ENCODE assay signal across 1 cellular context in genomic region chr5:140690941-140691924, GRCh38.
TF ChIP-seq lines count a peak whose summit lies in the region.

TSS of gene HARS1 (minus strand) at chr5:140691370. CDS start at chr5:140691304, 66 bp downstream.
TSS of gene HARS2 (plus strand) at chr5:140691455. CDS start at chr5:140691649, 194 bp downstream.

TF ChIP-seq in HepG2, 621 proteins besides CTCF, POLR2A, EP300 and RAD21 (continued from another document and continues in another):
- TF ChIP-seq GPBP1L1 (CRISPR knock-in tag; IDR thresholded peaks at IDR 0.05) (no peak), ZNF605 (CRISPR knock-in tag; IDR thresholded peaks at IDR 0.05) (peak; percentile 80), MNT (IDR thresholded peaks at IDR 0.05) (peak; percentile 47), SRSF4 (IDR thresholded peaks at IDR 0.05; ENCODE audit: low read depth, low read length, poor library complexity, severe bottlenecking) (no peak), NKX3-1 (CRISPR knock-in tag; IDR thresholded peaks at IDR 0.05) (peak; percentile 82), RFX3 (CRISPR knock-in tag; IDR thresholded peaks at IDR 0.05) (no peak), ZNF569 (CRISPR knock-in tag; IDR thresholded peaks at IDR 0.05; ENCODE audit: borderline replicate concordance) (no peak; the same call in 1 of the 2 replicates), CEBPG (CRISPR knock-in tag; IDR thresholded peaks at IDR 0.05) (peak; percentile 47), ADNP (CRISPR knock-in tag; IDR thresholded peaks at IDR 0.05) (no peak), FUBP1 (CRISPR knock-in tag; IDR thresholded peaks at IDR 0.05; ENCODE audit: borderline replicate concordance) (no peak), NONO (IDR thresholded peaks at IDR 0.05) (no peak), NONO (CRISPR knock-in tag; conservative IDR thresholded peaks at IDR 0.05) (peak; percentile 97), ZNF670 (CRISPR knock-in tag; IDR thresholded peaks at IDR 0.05; ENCODE audit: borderline replicate concordance) (peak; percentile 93), CCAR2 (optimal IDR thresholded peaks at IDR 0.05; ENCODE audit: low read depth, low read length) (no peak), RNF2 (conservative IDR thresholded peaks at IDR 0.05; ENCODE audit: low read depth) (peak; percentile 64; the same call in 1 of the 2 replicates), SAFB2 (CRISPR knock-in tag; IDR thresholded peaks at IDR 0.05; ENCODE audit: borderline replicate concordance, low read depth) (peak; percentile 63; the same call in 1 of the 2 replicates), KIAA2018 (CRISPR knock-in tag; IDR thresholded peaks at IDR 0.05; ENCODE audit: borderline replicate concordance) (peak; percentile 86; the same call in 1 of the 2 replicates), PPARG (CRISPR knock-in tag; conservative IDR thresholded peaks at IDR 0.05) (no peak), ESRRA (CRISPR knock-in tag; IDR thresholded peaks at IDR 0.05; ENCODE audit: low read depth) (peak; percentile 72; the same call in 1 of the 2 replicates), ZBTB8A (CRISPR knock-in tag; IDR thresholded peaks at IDR 0.05; ENCODE audit: borderline replicate concordance, low read depth) (no peak), MTA3 (CRISPR knock-in tag; IDR thresholded peaks at IDR 0.05) (no peak), ZNF773 (CRISPR knock-in tag; IDR thresholded peaks at IDR 0.05; ENCODE audit: borderline replicate concordance) (peak; percentile 79; the same call in 1 of the 2 replicates), ZNF10 (CRISPR knock-in tag; IDR thresholded peaks at IDR 0.05; ENCODE audit: borderline replicate concordance, low read depth) (no peak), PBX3 (CRISPR knock-in tag; IDR thresholded peaks at IDR 0.05; ENCODE audit: borderline replicate concordance) (0 out of 2 replicates have a peak, but pooled peaks have one; percentile 72), SKI (IDR thresholded peaks at IDR 0.05; ENCODE audit: partially characterized antibody) (peak; percentile 39), KLF12 (CRISPR knock-in tag; IDR thresholded peaks at IDR 0.05; ENCODE audit: borderline replicate concordance) (peak; percentile 83; the same call in 1 of the 2 replicates), LCORL (IDR thresholded peaks at IDR 0.05) (peak; percentile 62; the same call in 1 of the 2 replicates), LCORL (CRISPR knock-in tag; IDR thresholded peaks at IDR 0.05) (peak; percentile 42; the same call in 1 of the 2 replicates), ZNF33B (CRISPR knock-in tag; IDR thresholded peaks at IDR 0.05) (0 out of 2 replicates have a peak, but pooled peaks have one; percentile 34), CREB1 (IDR thresholded peaks at IDR 0.05) (peak; percentile 18; the same call in 1 of the 2 replicates), CREB1 (CRISPR knock-in tag; IDR thresholded peaks at IDR 0.05) (peak; percentile 74; the same call in 1 of the 2 replicates), SIX4 (CRISPR knock-in tag; IDR thresholded peaks at IDR 0.05) (no peak), AKNA (CRISPR knock-in tag; IDR thresholded peaks at IDR 0.05; ENCODE audit: borderline replicate concordance) (no peak; the same call in none of the 2 replicates), SMARCE1 (IDR thresholded peaks at IDR 0.05; ENCODE audit: borderline replicate concordance) (no peak), MAF1 (CRISPR knock-in tag; IDR thresholded peaks at IDR 0.05; ENCODE audit: borderline replicate concordance) (peak; percentile 84; the same call in 1 of the 2 replicates), ZSCAN9 (CRISPR knock-in tag; IDR thresholded peaks at IDR 0.05; ENCODE audit: borderline replicate concordance) (0 out of 2 replicates have a peak, but pooled peaks have one; percentile 19), ZBTB2 (CRISPR knock-in tag; IDR thresholded peaks at IDR 0.05; ENCODE audit: low read depth) (peak; percentile 78), SAP130 (CRISPR knock-in tag; IDR thresholded peaks at IDR 0.05; ENCODE audit: low read depth) (peak; percentile 98), MED8 (CRISPR knock-in tag; IDR thresholded peaks at IDR 0.05; ENCODE audit: insufficient replicate concordance) (peak; percentile 78), RFXANK (CRISPR knock-in tag; IDR thresholded peaks at IDR 0.05) (no peak), MIER2 (CRISPR knock-in tag; IDR thresholded peaks at IDR 0.05) (peak; percentile 75; the same call in 1 of the 2 replicates), ZNF274 (CRISPR knock-in tag; IDR thresholded peaks at IDR 0.05) (peak; percentile 54; the same call in 1 of the 2 replicates)
